In the genomic region with DNA sequence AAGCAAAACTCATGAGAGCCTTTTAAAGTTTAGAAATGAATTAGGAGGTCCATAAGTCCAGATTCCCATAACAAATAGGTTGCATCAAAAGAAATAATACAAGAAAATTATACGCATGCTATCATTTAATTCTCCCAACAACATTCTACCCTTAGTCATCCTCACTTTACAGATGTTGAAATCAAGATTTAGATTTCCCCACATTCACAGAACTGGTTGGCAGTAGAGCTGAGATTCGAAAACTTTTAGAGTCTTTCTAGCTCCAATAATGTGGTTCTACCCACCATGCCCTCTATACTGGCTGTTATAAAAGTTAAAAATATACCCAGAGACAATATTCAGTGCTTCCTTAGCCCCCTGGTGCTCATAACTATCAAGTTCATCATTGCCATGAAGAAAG, we compare ENCODE assay signal across 35 cellular contexts. TPM values are rescaled to one million over a fixed set of nuclear protein-coding genes. Genes with fewer than 3 reads are reported as not detected.
DNase-seq lines count a peak whose midpoint lies in the region; ATAC-seq and TF ChIP-seq lines count a peak whose summit lies in the region.
"Had no signal": no experiment of that assay in that cellular context is flagged by ENCODE, and none has a peak within 500 bp of the region (broad histone marks: within the 10 kb centered on the region; RNA-seq: fewer than 3 reads in every experiment).

No MANE protein-coding gene starts in this region.

- H3K4me3 Mint-ChIP-seq in HFFc6: no peak overlapping the region
- H3K4me3 Mint-ChIP-seq: activated CD4-positive, alpha-beta memory T cell treated with anti-CD3 and anti-CD28 coated beads for 36 hours; activated naive CD4-positive, alpha-beta T cell treated with anti-CD3 and anti-CD28 coated beads for 36 hours; activated T-helper 1 cell treated with anti-CD3 and anti-CD28 coated beads, Interleukin-12 subunit alpha, Interleukin-12 subunit beta, Interleukin-2, Interleukin-4 antibody, amounts not matched to agents 30 ng/mL and 10 ng/mL and 1 ng/mL, durations not matched to agents 14 hours and 24 hours and 36 hours; nephron progenitor cell; stimulated activated naive CD8-positive, alpha-beta T cell treated with anti-CD3 and anti-CD28 coated beads, Interleukin-15, amount 100 ng/mL, for 72 hours had no signal

- peaks cover 32% of the 10 kb centered on the region for H3K4me1 ChIP-seq in adipocyte (ENCODE audit: control insufficient read depth, insufficient read depth, low read length)
- H3K4me1 ChIP-seq: breast epithelium, lower lobe of right lung had no signal

- no peaks in the 10 kb centered on the region; the same call in 1 of the 2 replicates for H3K27me3 Mint-ChIP-seq in HFFc6 (ENCODE audit: insufficient read depth)
- H3K27me3 Mint-ChIP-seq: activated CD4-positive, alpha-beta memory T cell treated with anti-CD3 and anti-CD28 coated beads for 36 hours; stimulated activated naive CD8-positive, alpha-beta T cell treated with anti-CD3 and anti-CD28 coated beads, Interleukin-15, amount 100 ng/mL, for 72 hours had no signal

- H3K4me1 Mint-ChIP-seq in HFFc6 (ENCODE audit: low read depth): peaks cover 17% of the 10 kb centered on the region
- H3K4me1 Mint-ChIP-seq: nephron progenitor cell; stimulated activated naive CD8-positive, alpha-beta T cell treated with anti-CD3 and anti-CD28 coated beads, Interleukin-15, amount 100 ng/mL, for 72 hours had no signal

- H3K9ac ChIP-seq in adipocyte (ENCODE audit: low read length): peak overlapping the region; percentile 29
- H3K9ac ChIP-seq: BLaER1 had no signal

- no peaks in the 10 kb centered on the region for H3K9me3 ChIP-seq in adipocyte (ENCODE audit: control insufficient read depth, low read length)
- H3K9me3 ChIP-seq: adrenal gland, BLaER1, breast epithelium, lower lobe of right lung, ovary had no signal

- H3K36me3 ChIP-seq in adipocyte (ENCODE audit: control insufficient read depth, insufficient read depth, low read length, severe bottlenecking): no peaks in the 10 kb centered on the region
- H3K36me3 ChIP-seq: adrenal gland, BLaER1, breast epithelium, lower lobe of right lung, ovary had no signal

- H3K4me3 ChIP-seq in adipocyte (ENCODE audit: low read length): no peak overlapping the region
- H3K4me3 ChIP-seq: adrenal gland, BLaER1, breast epithelium, lower lobe of right lung, ovary had no signal

- H3K27me3 ChIP-seq in adipocyte (replicated peaks; ENCODE audit: control insufficient read depth, insufficient read depth, low read length): no peaks in the 10 kb centered on the region
- H3K27me3 ChIP-seq: adrenal gland, BLaER1, breast epithelium, ovary had no signal

- H3K27ac Mint-ChIP-seq in HFFc6: no peak overlapping the region
- H3K27ac Mint-ChIP-seq: activated CD4-positive, alpha-beta memory T cell treated with anti-CD3 and anti-CD28 coated beads for 36 hours; activated naive CD4-positive, alpha-beta T cell treated with anti-CD3 and anti-CD28 coated beads for 36 hours; activated T-helper 1 cell treated with anti-CD3 and anti-CD28 coated beads, Interleukin-12 subunit alpha, Interleukin-12 subunit beta, Interleukin-2, Interleukin-4 antibody, amounts not matched to agents 30 ng/mL and 10 ng/mL and 1 ng/mL, durations not matched to agents 14 hours and 24 hours and 36 hours; nephron progenitor cell had no signal

- 0 out of 2 replicates have a peak, but pooled peaks have one; percentile 18 for TF ChIP-seq CTCF in HFFc6 (IDR thresholded peaks at IDR 0.05)

- no peak for DNase-seq in HFFc6
- DNase-seq in adipocyte (ENCODE audit: low read depth): peak; percentile 79
- peak; percentile 10 for DNase-seq in iris pigment epithelial cell (ENCODE audit: low read depth)
- peak; percentile 36 for DNase-seq in stromal cell of bone marrow (ENCODE audit: low read depth)
- no peak for DNase-seq in C1 segment of cervical spinal cord (lab: John Stamatoyannopoulos, UW)
- DNase-seq in AG20443 (ENCODE audit: low spot score): no peak
- DNase-seq: activated CD4-positive, alpha-beta memory T cell treated with anti-CD3 and anti-CD28 coated beads for 36 hours; activated CD8-positive, alpha-beta memory T cell treated with anti-CD3 and anti-CD28 coated beads, Interleukin-2, amount 50 U/mL, for 48 hours; activated naive CD4-positive, alpha-beta T cell treated with anti-CD3 and anti-CD28 coated beads for 36 hours; adrenal gland; DMS153; effector CD4-positive, alpha-beta T cell; HCEC 1CT; head of caudate nucleus; kidney glomerular epithelial cell; lower lobe of right lung; NCI-H1436; NCI-H2081 treated with DMSO at 0.1 percent for 48 hours; NCI-H2227 treated with DMSO at 0.1 percent for 48 hours; NCI-H526; nephron progenitor cell; NK-92 treated with Interleukin-12 subunit alpha and Interleukin-12 subunit beta, amount 100 ng/mL, for 24 hours; ovary; PC-3; stimulated activated CD4-positive, alpha-beta T cell treated with anti-CD3 and anti-CD28 coated beads, Interleukin-1b, Interleukin-23, amount 100 ng/mL, for 48 hours; stimulated activated naive CD8-positive, alpha-beta T cell treated with anti-CD3 and anti-CD28 coated beads, Interleukin-15, amount 100 ng/mL, for 72 hours; T-helper 2 cell; trophoblast cell had no signal

- no peaks in the 10 kb centered on the region for H3K36me3 Mint-ChIP-seq in HFFc6 (ENCODE audit: low read depth)
- H3K36me3 Mint-ChIP-seq: activated CD4-positive, alpha-beta memory T cell treated with anti-CD3 and anti-CD28 coated beads for 36 hours had no signal

- ATAC-seq in GM19463 (IDR thresholded peaks at IDR 0.05; ENCODE audit: unreplicated experiment): no peak
- no peak for ATAC-seq in GM19455 (IDR thresholded peaks at IDR 0.05; ENCODE audit: unreplicated experiment)
- ATAC-seq: activated CD4-positive, CD25-positive, alpha-beta regulatory T cell treated with anti-CD3 and anti-CD28 coated beads, Interleukin-2, amount 50 U/mL, for 24 hours; HepG2; lower lobe of right lung; stimulated activated naive CD8-positive, alpha-beta T cell treated with anti-CD3 and anti-CD28 coated beads, Interleukin-15, amount 100 ng/mL, for 72 hours had no signal

- H3K9me3 Mint-ChIP-seq in HFFc6: no peaks in the 10 kb centered on the region
- H3K9me3 Mint-ChIP-seq: activated CD4-positive, alpha-beta memory T cell treated with anti-CD3 and anti-CD28 coated beads for 36 hours; activated naive CD4-positive, alpha-beta T cell treated with anti-CD3 and anti-CD28 coated beads for 36 hours; activated T-helper 1 cell treated with anti-CD3 and anti-CD28 coated beads, Interleukin-12 subunit alpha, Interleukin-12 subunit beta, Interleukin-2, Interleukin-4 antibody, amounts not matched to agents 30 ng/mL and 10 ng/mL and 1 ng/mL, durations not matched to agents 14 hours and 24 hours and 36 hours; stimulated activated naive CD8-positive, alpha-beta T cell treated with anti-CD3 and anti-CD28 coated beads, Interleukin-15, amount 100 ng/mL, for 72 hours had no signal

RNA-seq across cellular contexts. Expression of a gene that starts 56.6 kb away (rescaled TPM):
- 10 to 100 TPM; 72.3 to 85.8 (median 79.0) TPM for total RNA-seq in HFFc6 (2021; fragmentation: NEBNext Ultra II Directional; extraction: Animal tissue kit (Norgen Biotek cat#: 25700))

Comparison
In these comparisons a context has a peak if more than half of its experiments do, and no peak if none do; other contexts are left out.
1. DNase-seq: peak in adipocyte (single experiment), iris pigment epithelial cell (single experiment) and stromal cell of bone marrow (single experiment); none in HFFc6 (single experiment), C1 segment of cervical spinal cord (0 of 14) and AG20443 (single experiment).